9 cellular contexts compared by ENCODE assay signal in genomic region chr16:46687486-46687885, GRCh38. TPM values are rescaled to one million over a fixed set of nuclear protein-coding genes. Genes with fewer than 3 reads are reported as not detected.
DNase-seq lines count a peak whose midpoint lies in the region; ATAC-seq, FAIRE-seq and TF ChIP-seq lines count a peak whose summit lies in the region.
"Had no signal": no experiment of that assay in that cellular context is flagged by ENCODE, and none has a peak within 500 bp of the region (broad histone marks: within the 10 kb centered on the region; RNA-seq: fewer than 3 reads in every experiment).

No MANE protein-coding gene starts in this region.

- no peaks in the 10 kb centered on the region for H3K36me3 Mint-ChIP-seq in Calu3 (ENCODE audit: insufficient read depth, unreplicated experiment)

- peaks cover 43% of the 10 kb centered on the region for H3K4me1 ChIP-seq in psoas muscle

- no peaks in the 10 kb centered on the region for H3K9me3 Mint-ChIP-seq in Calu3 (ENCODE audit: low read depth, unreplicated experiment)

- ATAC-seq in psoas muscle (no peak), GM19351 (IDR thresholded peaks at IDR 0.05; ENCODE audit: unreplicated experiment) (no peak), HG03378 (IDR thresholded peaks at IDR 0.05; ENCODE audit: unreplicated experiment) (no peak)

- no peak for TF ChIP-seq CTCF in Calu3 (IDR thresholded peaks at IDR 0.05; ENCODE audit: unreplicated experiment)
- no peak for TF ChIP-seq CTCF in psoas muscle (IDR thresholded peaks at IDR 0.05)

- DNase-seq in Calu3 (no peak), MG63 (no peak), epithelial cell of prostate (ENCODE audit: low read depth, low spot score) (no peak), psoas muscle (no peak), GM12891 (ENCODE audit: insufficient read length, low spot score) (no peak), NCI-H774 (lab: John Stamatoyannopoulos, UW) (no peak)
- DNase-seq: stimulated activated CD4-positive, alpha-beta T cell treated with anti-CD3 and anti-CD28 coated beads, Interleukin-2, amount 100 ng/mL, for 48 hours had no signal

- H3K27me3 ChIP-seq in MG63 (no peaks in the 10 kb centered on the region), psoas muscle (ENCODE audit: insufficient read depth in 3 of 3, low read length in 2 of 3) (no peaks in the 10 kb centered on the region)

- peak overlapping the region; percentile 90 for H3K4me3 ChIP-seq in MG63
- H3K4me3 ChIP-seq in psoas muscle: peak overlapping the region; percentile 96

- no peak overlapping the region for H3K27ac Mint-ChIP-seq in Calu3 (ENCODE audit: unreplicated experiment)

- 63 to 76% (median 66%) methylated on average over 9 of the region's 9 CpGs for WGBS in psoas muscle, 3 donors

- TSS peak; percentile 43 for BruUV-seq in Calu3 (replicated peaks; lab: Mats Ljungman, UMichigan)

- CTCF ChIA-PET in Calu3 (lab: Charles Lee): interaction anchor here (1.1 kb wide), 1 partner anchor 56 kb away, joined by 4 read pairs; no protein-coding TSS in a partner anchor

- peaks cover 22% of the 10 kb centered on the region for H3K36me3 ChIP-seq in MG63
- peaks cover 0 to 7% of the 10 kb centered on the region in 2 donors for H3K36me3 ChIP-seq in psoas muscle (ENCODE audit: insufficient read depth in 1 of 2, low read depth in 1 of 2)

- intact Hi-C loops in Calu3 (cut with micrococcal nuclease; ENCODE audit: unreplicated experiment) (loop anchor here (5.0 kb wide), 1 partner anchor 115 kb away; no protein-coding TSS in a partner anchor), psoas muscle (cut with DNase I) (loop anchor here in 1 of 2 donors (5.0 kb wide), 1 partner anchor 115 kb away; no protein-coding TSS in a partner anchor)

- peaks cover 54% of the 10 kb centered on the region for H3K4me1 Mint-ChIP-seq in Calu3 (ENCODE audit: low read depth, unreplicated experiment)

- no peaks in the 10 kb centered on the region for H3K27me3 Mint-ChIP-seq in Calu3 (ENCODE audit: unreplicated experiment)

- FAIRE-seq in GM12891 (lab: Jason Lieb, UNC): no peak

- no peak overlapping the region for H3K4me3 Mint-ChIP-seq in Calu3 (ENCODE audit: low read depth, unreplicated experiment)

- H3K9me3 ChIP-seq in MG63 (no peaks in the 10 kb centered on the region), psoas muscle (no peaks in the 10 kb centered on the region)

- H3K27ac ChIP-seq in epithelial cell of prostate: peak overlapping the region; percentile 87
- no peak overlapping the region for H3K27ac ChIP-seq in psoas muscle

- TF ChIP-seq POLR2A in GM12891 (IDR thresholded peaks at IDR 0.05; ENCODE audit: low read depth, low read length): no peak

TF ChIP-seq in GM12891, 5 proteins besides CTCF, POLR2A, EP300 and RAD21:
- TF ChIP-seq POU2F2 (IDR thresholded peaks at IDR 0.05; ENCODE audit: low read depth, low read length) (no peak), PAX5 (IDR thresholded peaks at IDR 0.05; ENCODE audit: insufficient read depth, low read length, severe bottlenecking) (no peak), TAF1 (IDR thresholded peaks at IDR 0.05; ENCODE audit: low read depth, low read length) (no peak), POLR2AphosphoS5 (IDR thresholded peaks at IDR 0.05; ENCODE audit: low read depth, low read length) (no peak), SPI1 (IDR thresholded peaks at IDR 0.05; ENCODE audit: low read depth, low read length) (no peak)

RNA-seq across cellular contexts. Expression of gene VPS35, which starts 1.5 kb away (rescaled TPM):
- total RNA-seq in Calu3 (2022) (168 and 181 TPM in 2 replicates), psoas muscle (10 to 100 TPM; 29.9 to 49.8 (median 40.4) TPM)
- total RNA-seq in MG63 (2014; rRNA removed; shearing (Covaris generic); ENCODE audit: low replicate concordance): 134 and 163 TPM in 2 replicates
- polyA plus RNA-seq in psoas muscle: 10 to 100 TPM; 22.8 to 47.0 (median 23.5) TPM
- polyA plus RNA-seq in GM12891 (2012; ENCODE audit: low read depth, missing spikeins): 48.3 TPM

RNA-seq across cellular contexts. Expression of gene ORC6, which starts 2.0 kb away (rescaled TPM):
- 64.9 and 68.3 TPM in 2 replicates for total RNA-seq in Calu3 (2022)
- total RNA-seq in MG63 (2014; rRNA removed; shearing (Covaris generic); ENCODE audit: low replicate concordance): 58.2 and 68.2 TPM in 2 replicates
- under 1 TPM; 0.26 to 0.79 (median 0.34) TPM for total RNA-seq in psoas muscle
- 1 to 10 TPM in 2 of 3 donors, under 1 TPM in 1; 0.70 to 2.5 (median 1.6) TPM for polyA plus RNA-seq in psoas muscle
- 26.8 TPM for polyA plus RNA-seq in GM12891 (2012; ENCODE audit: low read depth, missing spikeins)

Comparison
In these comparisons a context has a peak if more than half of its experiments do, and no peak if none do; other contexts are left out.
1. RNA of gene ORC6, which starts 2.0 kb away (total RNA-seq): 64.9 to 68.3 TPM in Calu3 and 58.2 to 68.2 TPM in MG63; 0.26 to 0.79 TPM in psoas muscle; every median in the first group is over 10 times any median in the second.